ENCODE assay signal across 24 cellular contexts in genomic region chr20:15061955-15062354, GRCh38.
DNase-seq lines count a peak whose midpoint lies in the region; ATAC-seq and TF ChIP-seq lines count a peak whose summit lies in the region.
"Had no signal": no experiment of that assay in that cellular context is flagged by ENCODE, and none has a peak within 500 bp of the region (broad histone marks: within the 10 kb centered on the region; RNA-seq: fewer than 3 reads in every experiment).

No MANE protein-coding gene starts in this region.

- no peaks in the 10 kb centered on the region for H3K4me1 ChIP-seq in RWPE2 (ENCODE audit: insufficient read depth, poor library complexity, severe bottlenecking)
- H3K4me1 ChIP-seq in neuronal stem cell (ENCODE audit: control insufficient read depth in 2 of 2, insufficient read depth in 1 of 2, low read depth in 1 of 2, low read length in 2 of 2) = peaks cover 9 to 14% of the 10 kb centered on the region in 2 donors
- H3K4me1 ChIP-seq: vagina had no signal

- no peaks in the 10 kb centered on the region for H3K79me1 ChIP-seq in neuronal stem cell (ENCODE audit: low read depth, low read length)

- H3K23ac ChIP-seq in neuronal stem cell (ENCODE audit: low read depth, low read length, poor library complexity) = no peak overlapping the region

- CTCF ChIA-PET in GM10248 (lab: Yijun Ruan, JAX) = interaction anchor here (1.3 kb wide), 1 partner anchor 12 kb away, joined by 9 read pairs; no protein-coding TSS in a partner anchor

- no peak overlapping the region for H3K4ac ChIP-seq in neuronal stem cell (ENCODE audit: low read length)

- no peak overlapping the region for H3K9ac ChIP-seq in neuronal stem cell (ENCODE audit: low read depth, low read length, poor library complexity)
- H3K9ac ChIP-seq: GM23248 had no signal

- no peak overlapping the region for H4K91ac ChIP-seq in neuronal stem cell (ENCODE audit: low read depth, low read length, poor library complexity)

- no peak overlapping the region for H3K4me2 ChIP-seq in neuronal stem cell (ENCODE audit: insufficient read depth, low read length, poor library complexity, severe bottlenecking)

- H3K18ac ChIP-seq in neuronal stem cell (ENCODE audit: low read length) = no peak overlapping the region

- POLR2A ChIA-PET in GM10248 (lab: Yijun Ruan, JAX) = no interaction called here

- no peaks in the 10 kb centered on the region for H3K27me3 ChIP-seq in RWPE2 (ENCODE audit: insufficient read depth, poor library complexity, severe bottlenecking)
- H3K27me3 ChIP-seq in neuronal stem cell (ENCODE audit: control insufficient read depth in 3 of 3, insufficient read depth in 3 of 3, low read depth in 1 of 3, low read length in 3 of 3) = no peaks in the 10 kb centered on the region
- H3K27me3 ChIP-seq: esophagus squamous epithelium, vagina had no signal

- no peak overlapping the region for H2BK120ac ChIP-seq in neuronal stem cell (ENCODE audit: low read depth, low read length)

- H3K14ac ChIP-seq in neuronal stem cell (ENCODE audit: low read length) = no peak overlapping the region

- no peak overlapping the region for H2BK15ac ChIP-seq in neuronal stem cell (ENCODE audit: low read length)

- WGBS in neuronal stem cell (ENCODE audit: extremely low coverage in 2 of 2, insufficient read length in 2 of 2, insufficient replicate concordance in 1 of 2), 2 donors = no CpG with 5 or more reads among the region's 1 CpG

- H2BK5ac ChIP-seq in neuronal stem cell (ENCODE audit: low read length) = no peak overlapping the region

- DNase-seq in ELF-1 (ENCODE audit: low read depth, low spot score) = peak; percentile 53
- DNase-seq in RWPE2 (ENCODE audit: low spot score) = no peak
- peak; percentile 60 for DNase-seq in iPS-NIHi11 (ENCODE audit: low spot score)
- no peak for DNase-seq in neuronal stem cell (ENCODE audit: low spot score)
- DNase-seq in central memory CD4-positive, alpha-beta T cell = no peak
- no peak for DNase-seq in GM10248 (ENCODE audit: extremely low spot score)
- DNase-seq: activated CD4-positive, alpha-beta T cell treated with anti-CD3 and anti-CD28 coated beads for 1 hour; activated naive CD4-positive, alpha-beta T cell treated with anti-CD3 and anti-CD28 coated beads for 36 hours; activated T-cell treated with anti-CD3 and anti-CD28 coated beads, Interleukin-2, amount 50 U/mL, for 48 hours; anterior cingulate cortex; esophagus squamous epithelium; GF-D8; GM23248; Karpas-422; NCI-H1048; NCI-H2029 treated with DMSO at 0.1 percent for 48 hours; NCI-H446; right cardiac atrium; stimulated activated CD8-positive, alpha-beta memory T cell treated with anti-CD3 and anti-CD28 coated beads, Interleukin-4, amount 100 ng/mL, for 48 hours had no signal

- no peak overlapping the region for H3K27ac ChIP-seq in RWPE2 (ENCODE audit: poor library complexity, severe bottlenecking)
- no peak overlapping the region for H3K27ac ChIP-seq in neuronal stem cell (replicated peaks; ENCODE audit: low read length)
- H3K27ac ChIP-seq: esophagus squamous epithelium, GM23248, RWPE1, vagina had no signal

- TF ChIP-seq CTCF in RWPE2 (IDR thresholded peaks at IDR 0.05; ENCODE audit: poor library complexity, severe bottlenecking) (no peak), GM10248 (IDR thresholded peaks at IDR 0.05; ENCODE audit: control extremely low read depth, extremely low read depth, low read depth, missing control alignments) (no peak)

- no peak overlapping the region for H3K4me3 ChIP-seq in RWPE2 (ENCODE audit: severe bottlenecking)
- no peak overlapping the region for H3K4me3 ChIP-seq in neuronal stem cell (ENCODE audit: low read length in 2 of 2)
- H3K4me3 ChIP-seq: esophagus squamous epithelium, GM23248, lung, vagina had no signal

- H4K8ac ChIP-seq in neuronal stem cell (ENCODE audit: low read depth, low read length) = no peak overlapping the region

- ATAC-seq in RWPE2 (ENCODE audit: low read depth) (peak; percentile 45; the same call in 2 of the 3 replicates), GM19328 (IDR thresholded peaks at IDR 0.05; ENCODE audit: unreplicated experiment) (no peak), HG03342 (IDR thresholded peaks at IDR 0.05; ENCODE audit: unreplicated experiment) (no peak)
- ATAC-seq: right cardiac atrium had no signal

- H3K36me3 ChIP-seq in RWPE2 (ENCODE audit: low read depth) = no peaks in the 10 kb centered on the region
- no peaks in the 10 kb centered on the region for H3K36me3 ChIP-seq in neuronal stem cell (replicated peaks in 1 of 2; ENCODE audit: control insufficient read depth in 2 of 2, insufficient read depth in 2 of 2, low read length in 2 of 2)
- H3K36me3 ChIP-seq: esophagus squamous epithelium, vagina had no signal

- no peak overlapping the region for H2AK5ac ChIP-seq in neuronal stem cell (ENCODE audit: low read depth, low read length)

- H3K9me3 ChIP-seq in RWPE2 (ENCODE audit: severe bottlenecking) (no peaks in the 10 kb centered on the region), neuronal stem cell (replicated peaks in 1 of 2; ENCODE audit: control insufficient read depth in 2 of 2, insufficient read depth in 1 of 2, low read depth in 1 of 2, low read length in 2 of 2) (no peaks in the 10 kb centered on the region)
- H3K9me3 ChIP-seq: esophagus squamous epithelium, vagina had no signal

- peak overlapping the region; percentile 83 for H2AFZ ChIP-seq in neuronal stem cell (ENCODE audit: low read length)
- H2AFZ ChIP-seq: GM23248 had no signal

- H2BK12ac ChIP-seq in neuronal stem cell (ENCODE audit: low read length) = no peak overlapping the region

Comparison
In these comparisons a context has a peak if more than half of its experiments do, and no peak if none do; other contexts are left out.
1. DNase-seq: peak in ELF-1 (single experiment) and iPS-NIHi11 (single experiment); none in RWPE2 (single experiment), neuronal stem cell (single experiment), central memory CD4-positive, alpha-beta T cell (single experiment) and GM10248 (single experiment).